Comparison of ENCODE assay signal across 18 cellular contexts in the genomic region with DNA sequence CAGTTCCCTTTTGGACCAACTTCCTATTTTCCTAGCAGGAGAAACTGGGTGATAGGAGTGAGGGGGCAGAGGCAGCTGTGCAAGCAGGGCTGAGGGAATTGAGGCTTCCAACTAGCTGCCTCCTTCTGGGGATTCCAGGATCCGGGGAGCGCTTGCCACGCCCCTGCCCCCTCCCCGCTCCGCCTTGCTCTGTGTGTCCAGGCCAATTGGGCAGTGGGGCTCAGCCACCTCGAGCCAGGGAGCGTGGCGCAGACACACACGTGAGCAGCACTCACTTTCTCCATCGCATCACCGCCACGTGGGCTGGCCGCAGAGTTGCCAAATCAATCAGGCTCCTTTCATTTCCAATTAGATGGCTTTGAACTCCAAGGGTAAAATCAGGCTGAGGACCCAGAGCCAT.
"Had no signal": no experiment of that assay in that cellular context is flagged by ENCODE, and none has a peak within 500 bp of the region (broad histone marks: within the 10 kb centered on the region; RNA-seq: fewer than 3 reads in every experiment).

No MANE protein-coding gene starts in this region.

- H3K36me3 Mint-ChIP-seq: activated naive CD4-positive, alpha-beta T cell treated with anti-CD3 and anti-CD28 coated beads, Interleukin-2, amount 10 ng/mL, durations not matched to agents 7 days and 5 days; naive thymus-derived CD4-positive, alpha-beta T cell had no signal

- H3K9me3 ChIP-seq: sigmoid colon, spleen, thyroid gland had no signal

- ATAC-seq: activated CD4-positive, alpha-beta T cell treated with anti-CD3 and anti-CD28 coated beads for 36 hours; naive thymus-derived CD4-positive, alpha-beta T cell; stimulated activated naive CD8-positive, alpha-beta T cell treated with anti-CD3 and anti-CD28 coated beads, Interleukin-15, Interleukin-2, amounts not matched to agents 100 U/mL and 50 U/mL, for 24 hours had no signal

- DNase-seq: activated B cell treated with CpG ODN at 0.5 μM for 24 hours; activated CD4-positive, alpha-beta T cell treated with anti-CD3 and anti-CD28 coated beads for 36 hours; activated effector memory CD4-positive, alpha-beta T cell treated with anti-CD3 and anti-CD28 coated beads, Interleukin-2, amount 50 U/mL, for 16 hours; activated naive CD4-positive, alpha-beta T cell treated with anti-CD3 and anti-CD28 coated beads, Interleukin-2, amount 10 ng/mL, durations not matched to agents 7 days and 5 days; effector CD4-positive, alpha-beta T cell; foreskin melanocyte; kidney; naive thymus-derived CD4-positive, alpha-beta T cell; occipital lobe; sigmoid colon; spleen; stimulated activated CD4-positive, alpha-beta T cell treated with anti-CD3 and anti-CD28 coated beads, Interleukin-4, amount 100 ng/mL, for 1 hour; stimulated activated naive CD8-positive, alpha-beta T cell treated with anti-CD3 and anti-CD28 coated beads, Interleukin-15, Interleukin-2, amounts not matched to agents 100 U/mL and 50 U/mL, for 24 hours; T1000; thyroid gland had no signal

- H3K27ac ChIP-seq: cardiac muscle cell, spleen, thyroid gland had no signal

- H3K27me3 ChIP-seq: cardiac muscle cell, sigmoid colon, spleen, thyroid gland had no signal

- H3K9me3 Mint-ChIP-seq: activated B cell treated with CpG ODN at 0.5 μM for 24 hours; activated naive CD4-positive, alpha-beta T cell treated with anti-CD3 and anti-CD28 coated beads, Interleukin-2, amount 10 ng/mL, durations not matched to agents 7 days and 5 days; naive thymus-derived CD4-positive, alpha-beta T cell; neural crest cell; T-helper 1 cell treated with Interleukin-12 subunit alpha and Interleukin-12 subunit beta and Interleukin-4 antibody, amounts not matched to agents 30 μg/mL and 1 μg/mL, for 36 hours had no signal

- H3K27ac Mint-ChIP-seq: activated B cell treated with CpG ODN at 0.5 μM for 24 hours; activated CD4-positive, alpha-beta T cell treated with anti-CD3 and anti-CD28 coated beads for 36 hours; activated naive CD4-positive, alpha-beta T cell treated with anti-CD3 and anti-CD28 coated beads, Interleukin-2, amount 10 ng/mL, durations not matched to agents 7 days and 5 days; T-helper 1 cell treated with Interleukin-12 subunit alpha and Interleukin-12 subunit beta and Interleukin-4 antibody, amounts not matched to agents 30 μg/mL and 1 μg/mL, for 36 hours had no signal

- H3K4me3 Mint-ChIP-seq: activated B cell treated with CpG ODN at 0.5 μM for 24 hours; activated CD4-positive, alpha-beta T cell treated with anti-CD3 and anti-CD28 coated beads for 36 hours; activated naive CD4-positive, alpha-beta T cell treated with anti-CD3 and anti-CD28 coated beads, Interleukin-2, amount 10 ng/mL, durations not matched to agents 7 days and 5 days; naive thymus-derived CD4-positive, alpha-beta T cell; neural crest cell; T-helper 1 cell treated with Interleukin-12 subunit alpha and Interleukin-12 subunit beta and Interleukin-4 antibody, amounts not matched to agents 30 μg/mL and 1 μg/mL, for 36 hours had no signal

- H3K4me3 ChIP-seq: cardiac muscle cell, sigmoid colon, spleen, thyroid gland had no signal

- H3K27me3 Mint-ChIP-seq: activated B cell treated with CpG ODN at 0.5 μM for 24 hours; activated CD4-positive, alpha-beta T cell treated with anti-CD3 and anti-CD28 coated beads for 36 hours; naive thymus-derived CD4-positive, alpha-beta T cell had no signal

- H3K36me3 ChIP-seq: cardiac muscle cell, sigmoid colon, spleen, thyroid gland had no signal
